17 cellular contexts compared by ENCODE assay signal in the genomic region with DNA sequence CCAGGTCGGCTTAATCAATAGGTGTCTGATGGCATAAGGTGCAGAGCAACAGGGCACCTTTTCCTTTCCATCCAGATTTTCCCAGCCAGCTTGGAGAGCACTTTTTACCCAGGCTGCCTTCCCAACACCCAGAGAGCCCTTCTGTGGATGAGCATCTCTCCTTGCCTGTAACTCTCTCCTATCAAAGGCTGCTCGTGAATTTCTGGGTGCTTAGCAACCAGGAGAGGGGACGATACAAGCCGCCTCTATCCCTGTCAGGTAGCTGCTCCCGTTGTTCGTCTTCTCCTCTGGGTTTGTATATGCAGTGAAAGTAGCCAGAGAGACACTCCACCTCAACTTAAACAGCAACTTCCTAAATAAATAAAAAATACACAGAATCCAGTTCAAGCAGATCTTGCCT.
DNase-seq lines count a peak whose midpoint lies in the region; ATAC-seq and TF ChIP-seq lines count a peak whose summit lies in the region.
"Had no signal": no experiment of that assay in that cellular context is flagged by ENCODE, and none has a peak within 500 bp of the region (broad histone marks: within the 10 kb centered on the region; RNA-seq: fewer than 3 reads in every experiment).

No MANE protein-coding gene starts in this region.

- H2BK5ac ChIP-seq in IMR-90 (ENCODE audit: low read depth, low read length, poor library complexity, severe bottlenecking) (no peak overlapping the region), mesenchymal stem cell (ENCODE audit: low read depth, low read length, poor library complexity, severe bottlenecking) (no peak overlapping the region)

- H2BK120ac ChIP-seq in IMR-90 (ENCODE audit: low read depth, low read length) (no peak overlapping the region), mesenchymal stem cell (ENCODE audit: low read depth, low read length) (no peak overlapping the region)

- TF ChIP-seq POLR2A in IMR-90 (IDR thresholded peaks at IDR 0.05; ENCODE audit: low read depth, low read length) (no peak), transverse colon (IDR thresholded peaks at IDR 0.05) (no peak)

- no CpG with 5 or more reads among the region's 6 CpGs for WGBS in IMR-90 (ENCODE audit: extremely low coverage in 2 of 2, insufficient read length in 1 of 2), 2 experiments
- 98% methylated on average over 6 of the region's 6 CpGs for WGBS in mesenchymal stem cell
- 84% methylated on average over 6 of the region's 6 CpGs; no CpG with 5 or more reads in 1 of the 2 donors for WGBS in transverse colon (ENCODE audit: low coverage in 1 of 2), 2 donors

- H3K4me3 ChIP-seq in IMR-90 (ENCODE audit: insufficient read depth, low read depth, low read length) (no peak overlapping the region), mesenchymal stem cell (ENCODE audit: insufficient read depth in 1 of 2, low read depth in 1 of 2, low read length in 2 of 2) (no peak overlapping the region), transverse colon (no peak overlapping the region)
- no peak overlapping the region for H3K4me3 ChIP-seq in CD4-positive, alpha-beta memory T cell (ENCODE audit: low read length in 2 of 2)
- H3K4me3 ChIP-seq: BLaER1, GM23248, HAP-1 had no signal

- H3K4me1 ChIP-seq in IMR-90 (ENCODE audit: control insufficient read depth, insufficient read depth, low read length) (peaks cover 14% of the 10 kb centered on the region), mesenchymal stem cell (ENCODE audit: control insufficient read depth, insufficient read depth, low read depth, low read length) (peaks cover 2% of the 10 kb centered on the region), transverse colon (peaks cover 7 to 15% (median 9%) of the 10 kb centered on the region in 4 donors)
- H3K4me1 ChIP-seq in CD4-positive, alpha-beta memory T cell (ENCODE audit: insufficient read depth, low read length): no peaks in the 10 kb centered on the region
- H3K4me1 ChIP-seq: HAP-1 had no signal

- H3K23ac ChIP-seq in IMR-90 (ENCODE audit: low read depth, low read length) (no peak overlapping the region), mesenchymal stem cell (ENCODE audit: low read length in 2 of 2) (no peak overlapping the region)

- dilution Hi-C loops in IMR-90 (cut with HindIII; ENCODE audit: low sequenced_read_pairs, unreplicated experiment): no loop called here

- TF ChIP-seq RAD21 in IMR-90 (IDR thresholded peaks at IDR 0.05; ENCODE audit: low read length): no peak

- intact Hi-C loops in IMR-90 (cut with micrococcal nuclease) (no loop called here), transverse colon (cut with DNase I; ENCODE audit: low total_unique reads) (loop anchor here (10.0 kb wide), 1 partner anchor 102 kb away; no protein-coding TSS in a partner anchor)
- intact Hi-C loops in CD4-positive, alpha-beta memory T cell (cut with micrococcal nuclease): no loop called here

- no peaks in the 10 kb centered on the region for H4K20me1 ChIP-seq in IMR-90 (ENCODE audit: insufficient read depth, low read length)
- H4K20me1 ChIP-seq: BLaER1 had no signal

- H2AFZ ChIP-seq in IMR-90 (replicated peaks; ENCODE audit: low read length, poor library complexity) (no peak overlapping the region), mesenchymal stem cell (ENCODE audit: low read depth, low read length) (no peak overlapping the region)
- H2AFZ ChIP-seq: GM23248 had no signal

- H3K27me3 Mint-ChIP-seq in CD4-positive, alpha-beta memory T cell: peaks cover 23 to 39% of the 10 kb centered on the region in 2 donors

- no peak for ATAC-seq in IMR-90 (ENCODE audit: low read depth)
- ATAC-seq in stimulated activated naive CD8-positive, alpha-beta T cell treated with anti-CD3 and anti-CD28 coated beads, Interleukin-15, Interleukin-2, amounts not matched to agents 100 U/mL and 50 U/mL, for 24 hours: no peak
- ATAC-seq: CD8-positive, alpha-beta T cell had no signal

- no peak overlapping the region for H3K27ac Mint-ChIP-seq in CD4-positive, alpha-beta memory T cell
- H3K27ac Mint-ChIP-seq: CD8-positive, alpha-beta T cell had no signal

- TF ChIP-seq CTCF in IMR-90 (conservative IDR thresholded peaks at IDR 0.05; ENCODE audit: low read depth, low read length) (no peak), transverse colon (IDR thresholded peaks at IDR 0.05) (no peak)

- H3K4ac ChIP-seq in IMR-90 (ENCODE audit: low read depth, low read length) (peak overlapping the region; percentile 29; the same call in 1 of the 2 replicates), mesenchymal stem cell (ENCODE audit: low read depth in 1 of 2, low read length in 2 of 2) (no peak overlapping the region)

- no peak overlapping the region for H3K4me2 ChIP-seq in IMR-90 (ENCODE audit: low read depth, low read length)
- no peak overlapping the region for H3K4me2 ChIP-seq in mesenchymal stem cell (ENCODE audit: low read length, poor library complexity, severe bottlenecking)
- H3K4me2 ChIP-seq: BLaER1 had no signal

- no peak overlapping the region for H3K18ac ChIP-seq in IMR-90 (ENCODE audit: low read depth, low read length)
- no peak overlapping the region for H3K18ac ChIP-seq in mesenchymal stem cell (ENCODE audit: low read depth in 1 of 2, low read length in 2 of 2)

- H3K9me3 Mint-ChIP-seq in CD4-positive, alpha-beta memory T cell: peaks cover 0 to 2% (median 0%) of the 10 kb centered on the region in 8 donors
- H3K9me3 Mint-ChIP-seq: CD14-positive monocyte; CD8-positive, alpha-beta T cell had no signal

- BruUV-seq in IMR-90 (replicated peaks; lab: Mats Ljungman, UMichigan): no TSS peak

- H3K27ac ChIP-seq in IMR-90 (ENCODE audit: insufficient read depth, low read length) (no peak overlapping the region), mesenchymal stem cell (ENCODE audit: low read length, poor library complexity, severe bottlenecking) (no peak overlapping the region), transverse colon (peak overlapping the region in 3 of 4 donors; percentile 19 to 87 (median 81))
- no peak overlapping the region for H3K27ac ChIP-seq in CD4-positive, alpha-beta memory T cell (ENCODE audit: low read depth, low read length)
- H3K27ac ChIP-seq: 22Rv1, BLaER1, GM23248 had no signal

- no peak overlapping the region for H4K91ac ChIP-seq in IMR-90 (ENCODE audit: insufficient read depth, low read depth, low read length)
- peak overlapping the region; percentile 55 for H4K91ac ChIP-seq in mesenchymal stem cell (ENCODE audit: low read length)

- no peak overlapping the region for H2BK15ac ChIP-seq in IMR-90 (ENCODE audit: low read depth, low read length)
- H2BK15ac ChIP-seq in mesenchymal stem cell (ENCODE audit: low read depth, poor library complexity, severe bottlenecking): no peak overlapping the region

- peak overlapping the region in 1 of 2 experiments; percentile 67 for H2BK12ac ChIP-seq in mesenchymal stem cell (ENCODE audit: low read length in 2 of 2)

- H2BK20ac ChIP-seq in IMR-90 (ENCODE audit: low read depth, low read length): 0 out of 2 replicates have a peak overlapping the region, but pooled peaks have one; percentile 12

- no peak overlapping the region for H4K5ac ChIP-seq in IMR-90 (ENCODE audit: low read depth, low read length)

- no peaks in the 10 kb centered on the region for H3K4me1 Mint-ChIP-seq in CD4-positive, alpha-beta memory T cell

- H3K36me3 Mint-ChIP-seq in CD4-positive, alpha-beta memory T cell: no peaks in the 10 kb centered on the region
- H3K36me3 Mint-ChIP-seq: CD14-positive monocyte; CD8-positive, alpha-beta T cell had no signal

- POLR2A ChIA-PET in IMR-90 (lab: Charles Lee; ENCODE audit: unreplicated experiment): no interaction called here
- POLR2A ChIA-PET in CD4-positive, alpha-beta memory T cell (lab: Charles Lee; ENCODE audit: partially characterized antibody): no interaction called here

- H3K9me3 ChIP-seq in IMR-90 (ENCODE audit: control insufficient read depth, insufficient read depth, low read length): no peaks in the 10 kb centered on the region
- H3K9me3 ChIP-seq in mesenchymal stem cell (ENCODE audit: control insufficient read depth, low read length): no peaks in the 10 kb centered on the region
- no peaks in the 10 kb centered on the region for H3K9me3 ChIP-seq in transverse colon
- H3K9me3 ChIP-seq in CD4-positive, alpha-beta memory T cell (ENCODE audit: control insufficient read depth in 1 of 2, low read length in 2 of 2): no peaks in the 10 kb centered on the region
- H3K9me3 ChIP-seq: BLaER1, HAP-1 had no signal

- CTCF ChIA-PET in IMR-90 (lab: Yijun Ruan, JAX): no interaction called here
- CTCF ChIA-PET in CD4-positive, alpha-beta memory T cell (lab: Charles Lee; ENCODE audit: partially characterized antibody): no interaction called here

- H2AK9ac ChIP-seq in IMR-90 (replicated peaks; ENCODE audit: low read depth, low read length, poor library complexity): no peak overlapping the region

- H3K9me1 ChIP-seq in IMR-90 (ENCODE audit: insufficient read depth, low read length): peaks cover 19% of the 10 kb centered on the region

- H2AK5ac ChIP-seq in IMR-90 (ENCODE audit: low read depth, low read length) (no peak overlapping the region; the same call in 1 of the 2 replicates), mesenchymal stem cell (ENCODE audit: low read length, severe bottlenecking) (no peak overlapping the region)

- in situ Hi-C loops in IMR-90 (cut with MboI; ENCODE audit: low sequenced_read_pairs) (no loop called here), transverse colon (cut with MboI; ENCODE audit: low pct_ligation_motif_present in 1 of 4, low pct_unique_long_range_greater_than_20kb in 1 of 4, low sequenced_read_pairs in 3 of 4) (no loop called here)

- H3K56ac ChIP-seq in IMR-90 (ENCODE audit: extremely low read depth, insufficient read depth, low read length): no peak overlapping the region

- H3K27me3 ChIP-seq in IMR-90 (ENCODE audit: control insufficient read depth, insufficient read depth, low read length) (no peaks in the 10 kb centered on the region), mesenchymal stem cell (ENCODE audit: control insufficient read depth in 1 of 2, insufficient read depth in 1 of 2, low read length in 2 of 2) (peaks cover 0 to 21% of the 10 kb centered on the region in 2 experiments), transverse colon (no peaks in the 10 kb centered on the region)
- no peaks in the 10 kb centered on the region for H3K27me3 ChIP-seq in CD4-positive, alpha-beta memory T cell (ENCODE audit: insufficient read depth, low read length)
- H3K27me3 ChIP-seq: BLaER1 had no signal

- DNase-seq in NCI-H1417 (lab: John Stamatoyannopoulos, UW) (peak in 2 of 3 experiments; percentile 33 to 66), NCI-H1417 treated with DMSO at 0.1 percent for 48 hours (lab: John Stamatoyannopoulos, UW) (no peak), IMR-90 (no peak), mesenchymal stem cell (no peak), transverse colon (no peak)
- DNase-seq in CD4-positive, alpha-beta memory T cell: no peak
- DNase-seq in stimulated activated naive CD8-positive, alpha-beta T cell treated with anti-CD3 and anti-CD28 coated beads, Interleukin-15, Interleukin-2, amounts not matched to agents 100 U/mL and 50 U/mL, for 24 hours: no peak
- DNase-seq: Calu3; CD8-positive, alpha-beta T cell; DMS 273 treated with DMSO at 0.1 percent for 48 hours; DMS53; GDM1 had no signal

- H3K14ac ChIP-seq in IMR-90 (replicated peaks; ENCODE audit: low read depth, low read length): no peak overlapping the region
- H3K14ac ChIP-seq in mesenchymal stem cell (ENCODE audit: low read length in 2 of 2): no peak overlapping the region

- H3K36me3 ChIP-seq in IMR-90 (ENCODE audit: control insufficient read depth, insufficient read depth, low read length) (no peaks in the 10 kb centered on the region), mesenchymal stem cell (ENCODE audit: control insufficient read depth in 1 of 2, insufficient read depth in 2 of 2, low read depth in 1 of 2, low read length in 2 of 2) (no peaks in the 10 kb centered on the region), transverse colon (no peaks in the 10 kb centered on the region)
- no peaks in the 10 kb centered on the region for H3K36me3 ChIP-seq in CD4-positive, alpha-beta memory T cell (ENCODE audit: insufficient read depth, low read length)
- H3K36me3 ChIP-seq: BLaER1, HAP-1 had no signal

- H4K8ac ChIP-seq in IMR-90 (ENCODE audit: low read depth in 2 of 2, low read length in 2 of 2) (no peak overlapping the region), mesenchymal stem cell (ENCODE audit: low read length) (peak overlapping the region; percentile 55)

- H3K79me1 ChIP-seq in IMR-90 (ENCODE audit: low read depth in 1 of 2, low read length in 2 of 2) (peaks cover 0 to 12% of the 10 kb centered on the region in 2 experiments; a peak in 2 of 4 replicates), mesenchymal stem cell (replicated peaks; ENCODE audit: low read length, poor library complexity, severe bottlenecking) (no peaks in the 10 kb centered on the region)

- no peak overlapping the region for H3K4me3 Mint-ChIP-seq in CD4-positive, alpha-beta memory T cell
- H3K4me3 Mint-ChIP-seq: CD14-positive monocyte; CD8-positive, alpha-beta T cell had no signal

- H3K9ac ChIP-seq in IMR-90 (ENCODE audit: low read depth, low read length): no peak overlapping the region
- H3K9ac ChIP-seq in mesenchymal stem cell (ENCODE audit: low read length): no peak overlapping the region
- H3K9ac ChIP-seq: BLaER1, GM23248 had no signal

- no peak for TF ChIP-seq EP300 in transverse colon (IDR thresholded peaks at IDR 0.05; ENCODE audit: low read depth)

Comparison
In these comparisons a context has a peak if more than half of its experiments do, and no peak if none do; other contexts are left out.
1. DNase-seq: peak in NCI-H1417 (2 of 3); none in NCI-H1417 treated with DMSO at 0.1 percent for 48 hours (single experiment), IMR-90 (single experiment), mesenchymal stem cell (single experiment), transverse colon (single experiment), CD4-positive, alpha-beta memory T cell (0 of 5) and stimulated activated naive CD8-positive, alpha-beta T cell treated with anti-CD3 and anti-CD28 coated beads, Interleukin-15, Interleukin-2, amounts not matched to agents 100 U/mL and 50 U/mL, for 24 hours (single experiment).
2. H3K27ac ChIP-seq: peak in transverse colon (3 of 4); none in IMR-90 (single experiment), mesenchymal stem cell (single experiment) and CD4-positive, alpha-beta memory T cell (single experiment).